ENCODE assay signal across 23 cellular contexts in genomic region chr10:2915412-2915811, GRCh38.
"Had no signal": no experiment of that assay in that cellular context is flagged by ENCODE, and none has a peak within 500 bp of the region (broad histone marks: within the 10 kb centered on the region; RNA-seq: fewer than 3 reads in every experiment).

No MANE protein-coding gene starts in this region.

- H2AFZ ChIP-seq: hepatocyte, neural progenitor cell had no signal

- ATAC-seq: foreskin keratinocyte; gastroesophageal sphincter; heart left ventricle; left cardiac atrium; left lung; naive thymus-derived CD4-positive, alpha-beta T cell; psoas muscle; right cardiac atrium; stimulated activated memory B cell treated with anti-CD40 and anti-IgM and Interleukin-4, amounts not matched to agents 10 μg/mL and 1 μg/mL and 100 μg/mL, for 72 hours had no signal

- H3K9me3 ChIP-seq: esophagus muscularis mucosa, gastroesophageal sphincter, heart left ventricle, left lung, ovary, psoas muscle, sigmoid colon, transverse colon had no signal

- H3K4me3 ChIP-seq: coronary artery, esophagus muscularis mucosa, gastroesophageal sphincter, heart left ventricle, hepatocyte, left lung, neural progenitor cell, ovary, psoas muscle, sigmoid colon, transverse colon had no signal

- DNase-seq: effector memory CD4-positive, alpha-beta T cell; foreskin keratinocyte; left cardiac atrium; left lung; mesendoderm; midbrain; naive thymus-derived CD4-positive, alpha-beta T cell; nucleus accumbens; ovary; posterior cingulate gyrus; psoas muscle; right cardiac atrium; sigmoid colon; stimulated activated CD4-positive, alpha-beta T cell treated with anti-CD3 and anti-CD28 coated beads, Interleukin-4, amount 100 ng/mL, for 4 hours; transverse colon had no signal

- H3K4me1 ChIP-seq: esophagus muscularis mucosa, foreskin keratinocyte, gastroesophageal sphincter, left lung, psoas muscle, sigmoid colon had no signal

- H3K9ac ChIP-seq: neural progenitor cell had no signal

- H3K4me2 ChIP-seq: hepatocyte, neural progenitor cell had no signal

- FAIRE-seq: endothelial cell of umbilical vein had no signal

- H3K27ac ChIP-seq: coronary artery, esophagus muscularis mucosa, foreskin keratinocyte, gastroesophageal sphincter, heart left ventricle, hepatocyte, left lung, neural progenitor cell, ovary, psoas muscle, sigmoid colon, transverse colon had no signal

- H3K79me2 ChIP-seq: hepatocyte had no signal

- H3K36me3 ChIP-seq: esophagus muscularis mucosa, gastroesophageal sphincter, heart left ventricle, left lung, neural progenitor cell, ovary, sigmoid colon, transverse colon had no signal

- H3K27me3 ChIP-seq: foreskin keratinocyte, hepatocyte, neural progenitor cell, ovary, sigmoid colon, transverse colon had no signal
